In the genomic region with DNA sequence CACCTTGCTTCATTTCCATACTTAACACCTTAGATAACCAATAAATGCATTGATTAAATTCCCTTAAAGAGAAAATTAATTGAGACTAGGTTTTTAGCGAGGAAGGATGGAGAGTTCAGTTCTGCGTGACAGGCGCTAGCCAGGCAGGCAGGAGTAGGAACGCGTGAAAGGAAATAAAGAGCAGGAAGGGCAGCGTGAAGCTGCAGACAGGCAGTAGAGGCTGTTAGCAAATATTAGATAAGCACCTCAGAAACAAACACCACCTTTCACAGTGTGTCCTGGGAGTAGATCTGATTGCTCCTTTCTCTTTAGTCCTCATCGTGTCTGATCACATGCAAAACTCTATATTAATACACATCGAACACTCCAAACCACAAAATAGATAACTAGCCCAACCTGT, we compare ENCODE assay signal across 11 cellular contexts.
"Had no signal": no experiment of that assay in that cellular context is flagged by ENCODE, and none has a peak within 500 bp of the region (broad histone marks: within the 10 kb centered on the region; RNA-seq: fewer than 3 reads in every experiment).

No MANE protein-coding gene starts in this region.

- H3K27me3 Mint-ChIP-seq: stimulated activated naive B cell treated with anti-CD40 and anti-IgM and Interleukin-4, amounts not matched to agents 10 μg/mL and 1 μg/mL and 100 μg/mL, for 72 hours had no signal

- ATAC-seq: stimulated activated naive B cell treated with anti-CD40 and anti-IgM and Interleukin-4, amounts not matched to agents 10 μg/mL and 1 μg/mL and 100 μg/mL, for 72 hours had no signal

- H3K27ac ChIP-seq: transverse colon, vagina had no signal

- H3K27me3 ChIP-seq: transverse colon, vagina had no signal

- H3K27ac Mint-ChIP-seq: stimulated activated naive B cell treated with anti-CD40 and anti-IgM and Interleukin-4, amounts not matched to agents 10 μg/mL and 1 μg/mL and 100 μg/mL, for 72 hours had no signal

- H3K36me3 ChIP-seq: transverse colon, vagina had no signal

- H3K4me3 ChIP-seq: transverse colon, vagina had no signal

- H3K4me3 Mint-ChIP-seq: stimulated activated naive B cell treated with anti-CD40 and anti-IgM and Interleukin-4, amounts not matched to agents 10 μg/mL and 1 μg/mL and 100 μg/mL, for 72 hours had no signal

- H3K9me3 ChIP-seq: transverse colon, vagina had no signal

- H3K4me1 ChIP-seq: transverse colon, vagina had no signal

- H3K4me1 Mint-ChIP-seq: stimulated activated naive B cell treated with anti-CD40 and anti-IgM and Interleukin-4, amounts not matched to agents 10 μg/mL and 1 μg/mL and 100 μg/mL, for 72 hours had no signal

- DNase-seq: activated CD4-positive, alpha-beta T cell treated with anti-CD3 and anti-CD28 coated beads for 1 hour; activated CD4-positive, alpha-beta T cell treated with anti-CD3 and anti-CD28 coated beads, Interleukin-2, amount 50 U/mL, for 48 hours; activated naive CD4-positive, alpha-beta T cell treated with anti-CD3 and anti-CD28 coated beads, Interleukin-2, amount 50 U/mL, for 16 hours; islet precursor cell; stimulated activated CD4-positive, alpha-beta T cell treated with anti-CD3 and anti-CD28 coated beads, Interleukin-15, amount 100 ng/mL, for 24 hours; stimulated activated CD4-positive, alpha-beta T cell treated with anti-CD3 and anti-CD28 coated beads, Interleukin-4, amount 100 ng/mL, for 1 hour; stimulated activated naive B cell treated with anti-CD40 and anti-IgM and Interleukin-4, amounts not matched to agents 10 μg/mL and 1 μg/mL and 100 μg/mL, for 72 hours; T-helper 1 cell; T1000; transverse colon had no signal

- H3K36me3 Mint-ChIP-seq: stimulated activated naive B cell treated with anti-CD40 and anti-IgM and Interleukin-4, amounts not matched to agents 10 μg/mL and 1 μg/mL and 100 μg/mL, for 72 hours had no signal
